Comparison of ENCODE assay signal across 20 cellular contexts in genomic region chr3:46719044-46719565, GRCh38. TPM values are rescaled to one million over a fixed set of nuclear protein-coding genes. Genes with fewer than 3 reads are reported as not detected.
"Had no signal": no experiment of that assay in that cellular context is flagged by ENCODE, and none has a peak within 500 bp of the region (broad histone marks: within the 10 kb centered on the region; RNA-seq: fewer than 3 reads in every experiment).

No MANE protein-coding gene starts in this region.

- H3K4me1 Mint-ChIP-seq: activated naive CD4-positive, alpha-beta T cell treated with anti-CD3 and anti-CD28 coated beads, Interleukin-2, amount 50 U/mL, for 24 hours had no signal

- H3K9me3 Mint-ChIP-seq: activated B cell treated with CpG ODN at 0.5 μM for 24 hours; activated naive CD4-positive, alpha-beta T cell treated with anti-CD3 and anti-CD28 coated beads, Interleukin-2, amount 50 U/mL, for 24 hours; activated T-cell treated with anti-CD3 and anti-CD28 coated beads, Interleukin-2, amount 50 U/mL, for 4 hours; nephron progenitor cell; T-cell had no signal

- DNase-seq: activated B cell treated with CpG ODN at 0.5 μM for 24 hours; activated CD4-positive, alpha-beta T cell treated with anti-CD3 and anti-CD28 coated beads for 4 hours; activated CD8-positive, alpha-beta T cell treated with anti-CD3 and anti-CD28 coated beads for 36 hours; activated gamma-delta T cell; activated T-cell treated with anti-CD3 and anti-CD28 coated beads, Interleukin-2, amount 50 U/mL, for 4 hours; dermis blood vessel endothelial cell; effector memory CD4-positive, alpha-beta T cell; foreskin fibroblast; midbrain; nephron progenitor cell; nucleus accumbens; retina had no signal

- H3K4me3 Mint-ChIP-seq: activated B cell treated with CpG ODN at 0.5 μM for 24 hours; activated CD8-positive, alpha-beta T cell treated with anti-CD3 and anti-CD28 coated beads for 36 hours; activated naive CD4-positive, alpha-beta T cell treated with anti-CD3 and anti-CD28 coated beads, Interleukin-2, amount 50 U/mL, for 24 hours; activated T-cell treated with anti-CD3 and anti-CD28 coated beads, Interleukin-2, amount 50 U/mL, for 4 hours; nephron progenitor cell; T-cell had no signal

- H3K36me3 Mint-ChIP-seq: activated naive CD4-positive, alpha-beta T cell treated with anti-CD3 and anti-CD28 coated beads, Interleukin-2, amount 50 U/mL, for 24 hours; T-cell had no signal

- H3K4me3 ChIP-seq: hepatocyte, lung, skin epidermis had no signal

- H3K27ac Mint-ChIP-seq: activated B cell treated with CpG ODN at 0.5 μM for 24 hours; activated CD8-positive, alpha-beta T cell treated with anti-CD3 and anti-CD28 coated beads for 36 hours; activated naive CD4-positive, alpha-beta T cell treated with anti-CD3 and anti-CD28 coated beads, Interleukin-2, amount 50 U/mL, for 24 hours; nephron progenitor cell; T-cell had no signal

- H3K27me3 ChIP-seq: hepatocyte had no signal

- H3K27ac ChIP-seq: hepatocyte, skin epidermis had no signal

- ATAC-seq: activated CD8-positive, alpha-beta T cell treated with anti-CD3 and anti-CD28 coated beads for 36 hours; activated T-cell treated with anti-CD3 and anti-CD28 coated beads, Interleukin-2, amount 50 U/mL, for 4 hours; SK-N-SH treated with all-trans-retinoic acid at 6 μM for 48 hours; T-cell had no signal

RNA-seq across cellular contexts. Expression of gene PRSS50, which starts 1.4 kb away (rescaled TPM):
- total RNA-seq: activated B cell treated with CpG ODN at 0.5 μM for 24 hours; activated CD8-positive, alpha-beta T cell treated with anti-CD3 and anti-CD28 coated beads for 36 hours; activated T-cell treated with anti-CD3 and anti-CD28 coated beads, Interleukin-2, amount 50 U/mL, for 4 hours; astrocyte; chondrocyte; dermis blood vessel endothelial cell; T-cell had no signal
